In genomic region chr15:57560976-57561711, GRCh38 we compare ENCODE assay signal across 8 cellular contexts. TPM values are rescaled to one million over a fixed set of nuclear protein-coding genes. Genes with fewer than 3 reads are reported as not detected.
DNase-seq lines count a peak whose midpoint lies in the region; ATAC-seq, FAIRE-seq and TF ChIP-seq lines count a peak whose summit lies in the region.

No MANE protein-coding gene starts in this region.

- DNase-seq in AG10803 (ENCODE audit: low read depth) (peak; percentile 56), NCI-H2227 (lab: John Stamatoyannopoulos, UW; ENCODE audit: unreplicated experiment) (peak; percentile 50), activated B cell treated with CpG ODN at 0.5 μM for 24 hours (peak; percentile 32), bronchial epithelial cell (ENCODE audit: low read depth) (peak; percentile 55), kidney glomerular epithelial cell (lab: John Stamatoyannopoulos, UW) (peak; percentile 65)
- DNase-seq in stimulated activated CD4-positive, alpha-beta T cell treated with anti-CD3 and anti-CD28 coated beads, Interleukin-2, amount 100 ng/mL, for 48 hours: peak; percentile 59 to 63

- H3K4me3 ChIP-seq in AG10803 (ENCODE audit: low read length) (no peak overlapping the region), bronchial epithelial cell (ENCODE audit: low read depth, low read length) (no peak overlapping the region)

- peaks cover 6% of the 10 kb centered on the region for H3K27me3 Mint-ChIP-seq in activated B cell treated with CpG ODN at 0.5 μM for 24 hours

- CTCF ChIA-PET in activated B cell treated with CpG ODN at 0.5 μM for 24 hours (lab: Charles Lee): interaction anchor here (0.6 to 3.4 kb wide), 19 partner anchors 8 to 739 kb away, joined by 3 to 48 read pairs (median 4); no protein-coding TSS in a partner anchor

- H3K9me3 Mint-ChIP-seq in activated B cell treated with CpG ODN at 0.5 μM for 24 hours: no peaks in the 10 kb centered on the region

- peak overlapping the region; percentile 68 for H3K27ac Mint-ChIP-seq in activated B cell treated with CpG ODN at 0.5 μM for 24 hours

- POLR2A ChIA-PET in activated B cell treated with CpG ODN at 0.5 μM for 24 hours (lab: Charles Lee): interaction anchor here (0.7 to 1.2 kb wide), 3 partner anchors 25 to 299 kb away, joined by 3 to 5 read pairs (median 3); partner anchors contain the start of gene MYZAP

- no peaks in the 10 kb centered on the region for H3K36me3 ChIP-seq in bronchial epithelial cell (ENCODE audit: control insufficient read depth, insufficient read depth, low read length)

- ATAC-seq in GM18870 (IDR thresholded peaks at IDR 0.05; ENCODE audit: unreplicated experiment) (peak; percentile 84), HG03097 (IDR thresholded peaks at IDR 0.05; ENCODE audit: low FRiP score, unreplicated experiment) (peak; percentile 77), activated B cell treated with CpG ODN at 0.5 μM for 24 hours (ENCODE audit: low read depth) (peak; percentile 84)

- TF ChIP-seq CTCF in AG10803 (conservative IDR thresholded peaks at IDR 0.05; ENCODE audit: low read length) (peak; percentile 88), activated B cell treated with CpG ODN at 0.5 μM for 24 hours (IDR thresholded peaks at IDR 0.05) (peak; percentile 53), bronchial epithelial cell (IDR thresholded peaks at IDR 0.05; ENCODE audit: insufficient read depth, low read length, severe bottlenecking) (peak; percentile 74)

- no peaks in the 10 kb centered on the region for H3K36me3 Mint-ChIP-seq in activated B cell treated with CpG ODN at 0.5 μM for 24 hours (ENCODE audit: low read depth)

- no peak for FAIRE-seq in bronchial epithelial cell (lab: Jason Lieb, UNC)

- H3K4me1 Mint-ChIP-seq in activated B cell treated with CpG ODN at 0.5 μM for 24 hours: peaks cover 37% of the 10 kb centered on the region

- peak overlapping the region; percentile 56 for H3K4me3 Mint-ChIP-seq in activated B cell treated with CpG ODN at 0.5 μM for 24 hours

- intact Hi-C loops in activated B cell treated with CpG ODN at 0.5 μM for 24 hours (cut with micrococcal nuclease): loop anchor here (1.0 to 5.0 kb wide), 8 partner anchors 26 to 506 kb away; partner anchors contain the start of genes ALDH1A2 and MYZAP

- no peaks in the 10 kb centered on the region for H3K27me3 ChIP-seq in bronchial epithelial cell (ENCODE audit: control insufficient read depth, insufficient read depth, low read length)

RNA-seq across cellular contexts. Expression of gene MYZAP, which starts 30.6 kb away (rescaled TPM):
- 0.88 and 1.00 TPM in 2 replicates for total RNA-seq in activated B cell treated with CpG ODN at 0.5 μM for 24 hours
- total RNA-seq in bronchial epithelial cell: 2.4 and 4.2 TPM in 2 replicates
